In the genomic region with DNA sequence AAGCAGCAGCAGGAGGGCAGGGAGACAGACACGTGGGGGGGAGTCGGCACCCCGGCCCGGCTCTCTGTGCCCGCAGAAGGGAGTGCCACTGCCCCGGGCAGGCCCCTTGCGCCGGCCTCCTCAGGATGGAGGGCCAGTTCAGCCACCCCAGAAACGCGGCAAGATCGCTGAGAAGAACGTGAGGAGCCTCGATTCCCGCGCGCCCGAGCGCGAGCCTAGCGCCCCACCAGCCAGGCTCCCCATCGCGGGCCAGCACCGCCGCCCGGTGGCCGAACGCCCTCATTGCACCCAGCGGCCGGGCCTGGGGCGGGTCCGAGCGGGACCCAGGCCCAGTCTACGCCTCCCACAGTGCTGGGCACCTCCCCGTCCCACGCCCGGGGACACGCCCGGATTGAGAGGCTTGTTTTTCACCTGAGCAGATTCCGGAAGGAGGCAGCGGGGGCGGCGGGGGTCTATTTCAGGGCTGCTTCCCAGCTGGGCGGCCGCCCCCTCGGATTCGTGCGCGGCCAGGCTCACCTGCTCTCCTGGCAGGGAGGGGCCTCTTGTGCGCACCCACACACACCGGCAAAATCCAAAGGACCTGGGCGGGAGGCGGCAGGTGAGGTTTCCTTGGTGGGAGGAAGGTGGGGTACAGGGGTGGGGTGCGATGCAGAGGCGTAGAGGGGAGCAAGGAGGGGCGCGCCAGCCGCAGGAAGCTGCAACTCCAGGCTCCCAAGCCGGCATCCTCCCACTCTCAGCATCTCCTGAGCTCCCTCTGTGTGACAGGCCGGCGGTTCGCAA, we compare ENCODE assay signal across 1 cellular context.
TF ChIP-seq lines count a peak whose summit lies in the region.

No MANE protein-coding gene starts in this region.

TF ChIP-seq in HepG2, 621 proteins besides CTCF, POLR2A, EP300 and RAD21 (continued from another document and continues in another):
- TF ChIP-seq, protein P1, sequence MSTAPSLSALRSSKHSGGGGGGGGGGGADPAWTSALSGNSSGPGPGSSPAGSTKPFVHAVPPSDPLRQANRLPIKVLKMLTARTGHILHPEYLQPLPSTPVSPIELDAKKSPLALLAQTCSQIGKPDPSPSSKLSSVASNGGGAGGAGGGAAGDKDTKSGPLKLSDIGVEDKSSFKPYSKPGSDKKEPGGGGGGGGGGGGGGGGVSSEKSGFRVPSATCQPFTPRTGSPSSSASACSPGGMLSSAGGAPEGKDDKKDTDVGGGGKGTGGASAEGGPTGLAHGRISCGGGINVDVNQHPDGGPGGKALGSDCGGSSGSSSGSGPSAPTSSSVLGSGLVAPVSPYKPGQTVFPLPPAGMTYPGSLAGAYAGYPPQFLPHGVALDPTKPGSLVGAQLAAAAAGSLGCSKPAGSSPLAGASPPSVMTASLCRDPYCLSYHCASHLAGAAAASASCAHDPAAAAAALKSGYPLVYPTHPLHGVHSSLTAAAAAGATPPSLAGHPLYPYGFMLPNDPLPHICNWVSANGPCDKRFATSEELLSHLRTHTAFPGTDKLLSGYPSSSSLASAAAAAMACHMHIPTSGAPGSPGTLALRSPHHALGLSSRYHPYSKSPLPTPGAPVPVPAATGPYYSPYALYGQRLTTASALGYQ (CRISPR knock-in tag; IDR thresholded peaks at IDR 0.05), result no peak
- TF ChIP-seq ZNF607 (CRISPR knock-in tag; IDR thresholded peaks at IDR 0.05; ENCODE audit: borderline replicate concordance), result no peak
- peak; percentile 39 for TF ChIP-seq YY1 (IDR thresholded peaks at IDR 0.05; ENCODE audit: insufficient read depth, insufficient replicate concordance, low read depth, low read length)
- 0 out of 2 replicates have a peak, but pooled peaks have one; percentile 36 for TF ChIP-seq TARDBP (CRISPR knock-in tag; IDR thresholded peaks at IDR 0.05)
- TF ChIP-seq SRSF1 (optimal IDR thresholded peaks at IDR 0.05; ENCODE audit: low read depth, low read length), result no peak
- TF ChIP-seq ARID2 (CRISPR knock-in tag; IDR thresholded peaks at IDR 0.05; ENCODE audit: borderline replicate concordance), result 0 out of 2 replicates have a peak, but pooled peaks have one; percentile 38
- TF ChIP-seq ZNF563 (CRISPR knock-in tag; IDR thresholded peaks at IDR 0.05), result 0 out of 2 replicates have a peak, but pooled peaks have one; percentile 34
- peak; percentile 82 for TF ChIP-seq REPIN1 (CRISPR knock-in tag; IDR thresholded peaks at IDR 0.05; ENCODE audit: borderline replicate concordance, low read depth)
- TF ChIP-seq, protein P2, sequence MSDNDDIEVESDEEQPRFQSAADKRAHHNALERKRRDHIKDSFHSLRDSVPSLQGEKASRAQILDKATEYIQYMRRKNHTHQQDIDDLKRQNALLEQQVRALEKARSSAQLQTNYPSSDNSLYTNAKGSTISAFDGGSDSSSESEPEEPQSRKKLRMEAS (IDR thresholded peaks at IDR 0.05), result peak; percentile 30; the same call in 1 of the 2 replicates
- TF ChIP-seq, protein P3, sequence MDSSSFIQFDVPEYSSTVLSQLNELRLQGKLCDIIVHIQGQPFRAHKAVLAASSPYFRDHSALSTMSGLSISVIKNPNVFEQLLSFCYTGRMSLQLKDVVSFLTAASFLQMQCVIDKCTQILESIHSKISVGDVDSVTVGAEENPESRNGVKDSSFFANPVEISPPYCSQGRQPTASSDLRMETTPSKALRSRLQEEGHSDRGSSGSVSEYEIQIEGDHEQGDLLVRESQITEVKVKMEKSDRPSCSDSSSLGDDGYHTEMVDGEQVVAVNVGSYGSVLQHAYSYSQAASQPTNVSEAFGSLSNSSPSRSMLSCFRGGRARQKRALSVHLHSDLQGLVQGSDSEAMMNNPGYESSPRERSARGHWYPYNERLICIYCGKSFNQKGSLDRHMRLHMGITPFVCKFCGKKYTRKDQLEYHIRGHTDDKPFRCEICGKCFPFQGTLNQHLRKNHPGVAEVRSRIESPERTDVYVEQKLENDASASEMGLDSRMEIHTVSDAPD (CRISPR knock-in tag; IDR thresholded peaks at IDR 0.05), result peak; percentile 72; the same call in 1 of the 2 replicates
- peak; percentile 27; the same call in 1 of the 2 replicates for TF ChIP-seq NR1H2 (CRISPR knock-in tag; IDR thresholded peaks at IDR 0.05; ENCODE audit: borderline replicate concordance, low read depth)
- TF ChIP-seq ZNF225 (CRISPR knock-in tag; IDR thresholded peaks at IDR 0.05), result peak; percentile 40; the same call in 1 of the 2 replicates
- TF ChIP-seq, protein P4, sequence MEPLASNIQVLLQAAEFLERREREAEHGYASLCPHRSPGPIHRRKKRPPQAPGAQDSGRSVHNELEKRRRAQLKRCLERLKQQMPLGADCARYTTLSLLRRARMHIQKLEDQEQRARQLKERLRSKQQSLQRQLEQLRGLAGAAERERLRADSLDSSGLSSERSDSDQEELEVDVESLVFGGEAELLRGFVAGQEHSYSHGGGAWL (CRISPR knock-in tag; IDR thresholded peaks at IDR 0.05), result peak; percentile 53; the same call in 1 of the 2 replicates
- TF ChIP-seq, protein P5, sequence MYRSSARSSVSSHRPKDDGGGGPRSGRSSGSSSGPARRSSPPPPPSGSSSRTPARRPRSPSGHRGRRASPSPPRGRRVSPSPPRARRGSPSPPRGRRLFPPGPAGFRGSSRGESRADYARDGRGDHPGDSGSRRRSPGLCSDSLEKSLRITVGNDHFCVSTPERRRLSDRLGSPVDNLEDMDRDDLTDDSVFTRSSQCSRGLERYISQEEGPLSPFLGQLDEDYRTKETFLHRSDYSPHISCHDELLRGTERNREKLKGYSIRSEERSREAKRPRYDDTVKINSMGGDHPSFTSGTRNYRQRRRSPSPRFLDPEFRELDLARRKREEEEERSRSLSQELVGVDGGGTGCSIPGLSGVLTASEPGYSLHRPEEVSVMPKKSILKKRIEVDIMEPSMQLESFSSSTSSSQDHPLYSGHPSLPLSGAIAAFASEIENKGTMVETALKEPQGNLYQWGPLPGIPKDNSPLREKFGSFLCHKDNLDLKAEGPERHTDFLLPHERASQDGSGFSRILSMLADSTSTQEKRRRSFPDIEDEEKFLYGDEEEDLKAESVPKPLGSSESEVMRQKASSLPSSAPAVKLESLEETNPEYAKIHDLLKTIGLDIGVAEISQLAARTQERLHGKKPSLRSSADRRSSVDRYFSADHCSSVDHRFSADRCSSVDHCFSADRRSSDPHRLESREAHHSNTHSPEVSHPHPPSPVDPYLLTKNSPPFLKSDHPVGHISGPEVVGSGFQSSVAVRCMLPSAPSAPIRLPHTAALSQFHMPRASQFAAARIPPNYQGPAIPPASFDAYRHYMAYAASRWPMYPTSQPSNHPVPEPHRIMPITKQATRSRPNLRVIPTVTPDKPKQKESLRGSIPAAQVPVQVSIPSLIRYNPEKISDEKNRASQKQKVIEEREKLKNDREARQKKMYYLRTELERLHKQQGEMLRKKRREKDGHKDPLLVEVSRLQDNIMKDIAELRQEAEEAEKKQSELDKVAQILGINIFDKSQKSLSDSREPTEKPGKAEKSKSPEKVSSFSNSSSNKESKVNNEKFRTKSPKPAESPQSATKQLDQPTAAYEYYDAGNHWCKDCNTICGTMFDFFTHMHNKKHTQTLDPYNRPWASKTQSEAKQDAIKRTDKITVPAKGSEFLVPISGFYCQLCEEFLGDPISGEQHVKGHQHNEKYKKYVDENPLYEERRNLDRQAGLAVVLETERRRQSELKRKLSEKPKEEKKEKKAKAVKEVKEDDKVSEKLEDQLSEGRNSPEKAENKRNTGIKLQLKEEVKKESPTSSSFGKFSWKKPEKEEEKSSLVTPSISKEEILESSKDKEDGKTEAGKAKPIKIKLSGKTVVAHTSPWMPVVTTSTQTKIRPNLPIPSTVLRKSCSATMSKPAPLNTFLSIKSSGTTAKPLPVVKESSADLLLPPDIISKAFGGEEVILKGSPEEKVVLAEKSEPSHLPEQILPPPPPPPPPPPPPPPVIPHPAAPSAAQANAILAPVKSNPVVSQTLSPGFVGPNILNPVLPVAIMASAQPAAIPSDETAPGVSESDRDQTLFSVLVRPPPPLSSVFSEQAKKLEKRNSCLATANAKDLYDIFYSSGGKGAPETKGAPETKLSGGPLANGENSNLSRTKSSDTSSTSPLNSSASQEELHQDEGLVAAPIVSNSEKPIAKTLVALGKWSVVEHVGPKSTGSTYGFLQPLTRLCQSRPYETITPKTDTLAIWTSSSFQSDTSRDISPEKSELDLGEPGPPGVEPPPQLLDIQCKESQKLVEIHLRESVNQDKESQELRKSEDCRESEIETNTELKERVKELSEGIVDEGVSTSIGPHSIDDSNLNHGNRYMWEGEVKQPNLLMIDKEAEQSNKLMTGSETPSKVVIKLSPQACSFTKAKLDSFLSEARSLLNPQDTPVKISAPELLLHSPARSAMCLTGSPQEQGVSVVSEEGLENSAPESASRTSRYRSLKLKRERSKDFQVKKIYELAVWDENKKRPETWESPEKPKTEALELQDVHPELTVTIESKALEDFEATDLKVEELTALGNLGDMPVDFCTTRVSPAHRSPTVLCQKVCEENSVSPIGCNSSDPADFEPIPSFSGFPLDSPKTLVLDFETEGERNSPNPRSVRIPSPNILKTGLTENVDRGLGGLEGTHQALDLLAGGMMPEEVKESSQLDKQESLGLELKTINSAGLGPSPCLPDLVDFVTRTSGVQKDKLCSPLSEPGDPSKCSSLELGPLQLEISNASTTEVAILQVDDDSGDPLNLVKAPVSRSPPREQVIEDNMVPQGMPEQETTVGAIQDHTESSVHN (CRISPR knock-in tag; IDR thresholded peaks at IDR 0.05), result no peak
- peak; percentile 69 for TF ChIP-seq ZNF883 (CRISPR knock-in tag; IDR thresholded peaks at IDR 0.05; ENCODE audit: not compliant biosample characterization)
- TF ChIP-seq CC2D1A (CRISPR knock-in tag; IDR thresholded peaks at IDR 0.05), result no peak
- TF ChIP-seq BORCS8-MEF2B (CRISPR knock-in tag; IDR thresholded peaks at IDR 0.05), result peak; percentile 75; the same call in 1 of the 2 replicates
- 0 out of 2 replicates have a peak, but pooled peaks have one; percentile 28 for TF ChIP-seq AHR (CRISPR knock-in tag; IDR thresholded peaks at IDR 0.05)
- TF ChIP-seq, protein P6, sequence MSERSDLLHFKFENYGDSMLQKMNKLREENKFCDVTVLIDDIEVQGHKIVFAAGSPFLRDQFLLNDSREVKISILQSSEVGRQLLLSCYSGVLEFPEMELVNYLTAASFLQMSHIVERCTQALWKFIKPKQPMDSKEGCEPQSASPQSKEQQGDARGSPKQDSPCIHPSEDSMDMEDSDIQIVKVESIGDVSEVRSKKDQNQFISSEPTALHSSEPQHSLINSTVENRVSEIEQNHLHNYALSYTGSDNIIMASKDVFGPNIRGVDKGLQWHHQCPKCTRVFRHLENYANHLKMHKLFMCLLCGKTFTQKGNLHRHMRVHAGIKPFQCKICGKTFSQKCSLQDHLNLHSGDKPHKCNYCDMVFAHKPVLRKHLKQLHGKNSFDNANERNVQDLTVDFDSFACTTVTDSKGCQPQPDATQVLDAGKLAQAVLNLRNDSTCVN (CRISPR knock-in tag; IDR thresholded peaks at IDR 0.05; ENCODE audit: borderline replicate concordance), result peak; percentile 50; the same call in 1 of the 2 replicates
- TF ChIP-seq HNRNPLL (IDR thresholded peaks at IDR 0.05; ENCODE audit: low read depth, low read length, poor library complexity, severe bottlenecking), result peak; percentile 28
- no peak for TF ChIP-seq ZNF556 (CRISPR knock-in tag; IDR thresholded peaks at IDR 0.05; ENCODE audit: borderline replicate concordance)
- 0 out of 2 replicates have a peak, but pooled peaks have one; percentile 35 for TF ChIP-seq TOPORS (CRISPR knock-in tag; IDR thresholded peaks at IDR 0.05)
- peak; percentile 58; the same call in 1 of the 2 replicates for TF ChIP-seq ZNF766 (CRISPR knock-in tag; IDR thresholded peaks at IDR 0.05; ENCODE audit: borderline replicate concordance)
- TF ChIP-seq, protein P7, sequence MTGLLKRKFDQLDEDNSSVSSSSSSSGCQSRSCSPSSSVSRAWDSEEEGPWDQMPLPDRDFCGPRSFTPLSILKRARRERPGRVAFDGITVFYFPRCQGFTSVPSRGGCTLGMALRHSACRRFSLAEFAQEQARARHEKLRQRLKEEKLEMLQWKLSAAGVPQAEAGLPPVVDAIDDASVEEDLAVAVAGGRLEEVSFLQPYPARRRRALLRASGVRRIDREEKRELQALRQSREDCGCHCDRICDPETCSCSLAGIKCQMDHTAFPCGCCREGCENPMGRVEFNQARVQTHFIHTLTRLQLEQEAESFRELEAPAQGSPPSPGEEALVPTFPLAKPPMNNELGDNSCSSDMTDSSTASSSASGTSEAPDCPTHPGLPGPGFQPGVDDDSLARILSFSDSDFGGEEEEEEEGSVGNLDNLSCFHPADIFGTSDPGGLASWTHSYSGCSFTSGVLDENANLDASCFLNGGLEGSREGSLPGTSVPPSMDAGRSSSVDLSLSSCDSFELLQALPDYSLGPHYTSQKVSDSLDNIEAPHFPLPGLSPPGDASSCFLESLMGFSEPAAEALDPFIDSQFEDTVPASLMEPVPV (CRISPR knock-in tag; IDR thresholded peaks at IDR 0.05), result 0 out of 2 replicates have a peak, but pooled peaks have one; percentile 38
- peak; percentile 85 for TF ChIP-seq ARHGAP35 (CRISPR knock-in tag; IDR thresholded peaks at IDR 0.05; ENCODE audit: borderline replicate concordance)
- no peak for TF ChIP-seq ZNF674 (CRISPR knock-in tag; IDR thresholded peaks at IDR 0.05; ENCODE audit: low read depth)
- TF ChIP-seq ZNF570 (CRISPR knock-in tag; IDR thresholded peaks at IDR 0.05; ENCODE audit: borderline replicate concordance), result no peak
- TF ChIP-seq, protein P8, sequence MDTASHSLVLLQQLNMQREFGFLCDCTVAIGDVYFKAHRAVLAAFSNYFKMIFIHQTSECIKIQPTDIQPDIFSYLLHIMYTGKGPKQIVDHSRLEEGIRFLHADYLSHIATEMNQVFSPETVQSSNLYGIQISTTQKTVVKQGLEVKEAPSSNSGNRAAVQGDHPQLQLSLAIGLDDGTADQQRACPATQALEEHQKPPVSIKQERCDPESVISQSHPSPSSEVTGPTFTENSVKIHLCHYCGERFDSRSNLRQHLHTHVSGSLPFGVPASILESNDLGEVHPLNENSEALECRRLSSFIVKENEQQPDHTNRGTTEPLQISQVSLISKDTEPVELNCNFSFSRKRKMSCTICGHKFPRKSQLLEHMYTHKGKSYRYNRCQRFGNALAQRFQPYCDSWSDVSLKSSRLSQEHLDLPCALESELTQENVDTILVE (CRISPR knock-in tag; IDR thresholded peaks at IDR 0.05), result peak; percentile 23; the same call in 1 of the 2 replicates
- 0 out of 2 replicates have a peak, but pooled peaks have one; percentile 45 for TF ChIP-seq SNAPC2 (CRISPR knock-in tag; IDR thresholded peaks at IDR 0.05)
